In genomic region chr9:123349691-123350480, GRCh38 we compare ENCODE assay signal across 1 cellular context.
A peak's percentile ranks its signal among the peaks of the same experiment; 100 is the strongest.
TF ChIP-seq lines count a peak whose summit lies in the region.

No MANE protein-coding gene starts in this region.

TF ChIP-seq in HepG2, 621 proteins besides CTCF, POLR2A, EP300 and RAD21 (continued from another document and continues in another):
- TF ChIP-seq GLI4 (CRISPR knock-in tag; IDR thresholded peaks at IDR 0.05; ENCODE audit: borderline replicate concordance) (no peak), ZBTB21 (CRISPR knock-in tag; IDR thresholded peaks at IDR 0.05) (no peak), ATF1 (CRISPR knock-in tag; IDR thresholded peaks at IDR 0.05) (no peak), ZNF276 (CRISPR knock-in tag; IDR thresholded peaks at IDR 0.05; ENCODE audit: low read depth) (no peak), ZBTB1 (CRISPR knock-in tag; IDR thresholded peaks at IDR 0.05; ENCODE audit: borderline replicate concordance) (no peak), ZNF331 (CRISPR knock-in tag; IDR thresholded peaks at IDR 0.05) (no peak), GRHL1 (CRISPR knock-in tag; conservative IDR thresholded peaks at IDR 0.05) (no peak), MYC (CRISPR knock-in tag; IDR thresholded peaks at IDR 0.05; ENCODE audit: borderline replicate concordance) (no peak), SOX13 (IDR thresholded peaks at IDR 0.05) (no peak), SOX13 (CRISPR knock-in tag; conservative IDR thresholded peaks at IDR 0.05 in 1 of 2, IDR thresholded peaks at IDR 0.05 in 1 of 2) (no peak), RCOR2 (CRISPR knock-in tag; IDR thresholded peaks at IDR 0.05) (no peak), KDM2A (CRISPR knock-in tag; IDR thresholded peaks at IDR 0.05; ENCODE audit: borderline replicate concordance, low read depth) (peak; percentile 35; the same call in 1 of the 2 replicates), SMC3 (IDR thresholded peaks at IDR 0.05; ENCODE audit: low read length) (peak; percentile 93), MZF1 (CRISPR knock-in tag; IDR thresholded peaks at IDR 0.05; ENCODE audit: borderline replicate concordance) (no peak), ZNF558 (CRISPR knock-in tag; IDR thresholded peaks at IDR 0.05; ENCODE audit: borderline replicate concordance) (no peak), ZNF556 (CRISPR knock-in tag; IDR thresholded peaks at IDR 0.05; ENCODE audit: borderline replicate concordance) (no peak), SP4 (CRISPR knock-in tag; IDR thresholded peaks at IDR 0.05) (no peak), CBX5 (CRISPR knock-in tag; IDR thresholded peaks at IDR 0.05; ENCODE audit: borderline replicate concordance) (peak; percentile 24; the same call in 1 of the 2 replicates), GATAD1 (CRISPR knock-in tag; IDR thresholded peaks at IDR 0.05) (no peak), ZSCAN5A (CRISPR knock-in tag; IDR thresholded peaks at IDR 0.05; ENCODE audit: borderline replicate concordance) (no peak), PRMT3 (CRISPR knock-in tag; IDR thresholded peaks at IDR 0.05; ENCODE audit: borderline replicate concordance, low read depth) (no peak), SRF (IDR thresholded peaks at IDR 0.05; ENCODE audit: low read depth, low read length) (no peak), ASH2L (IDR thresholded peaks at IDR 0.05; ENCODE audit: insufficient read length, low read depth, low read length) (no peak), KDM3A (CRISPR knock-in tag; IDR thresholded peaks at IDR 0.05; ENCODE audit: low read depth) (peak; percentile 35; the same call in 1 of the 2 replicates), HMG20A (CRISPR knock-in tag; IDR thresholded peaks at IDR 0.05; ENCODE audit: borderline replicate concordance) (no peak), JUND (CRISPR knock-in tag; IDR thresholded peaks at IDR 0.05) (0 out of 2 replicates have a peak, but pooled peaks have one; percentile 18), MLXIP (CRISPR knock-in tag; IDR thresholded peaks at IDR 0.05; ENCODE audit: borderline replicate concordance) (no peak), NR2F2 (IDR thresholded peaks at IDR 0.05; ENCODE audit: borderline replicate concordance, low read depth) (no peak), ZNF570 (CRISPR knock-in tag; IDR thresholded peaks at IDR 0.05; ENCODE audit: borderline replicate concordance) (no peak), ZNF33B (CRISPR knock-in tag; IDR thresholded peaks at IDR 0.05) (no peak), ZNF44 (CRISPR knock-in tag; IDR thresholded peaks at IDR 0.05) (no peak), ZNF780A (CRISPR knock-in tag; IDR thresholded peaks at IDR 0.05) (no peak), ZNF589 (CRISPR knock-in tag; conservative IDR thresholded peaks at IDR 0.05) (no peak), ZSCAN22 (CRISPR knock-in tag; IDR thresholded peaks at IDR 0.05) (no peak), ZNF598 (CRISPR knock-in tag; IDR thresholded peaks at IDR 0.05; ENCODE audit: borderline replicate concordance) (no peak), GPN1 (CRISPR knock-in tag; IDR thresholded peaks at IDR 0.05; ENCODE audit: borderline replicate concordance) (no peak), PBX2 (CRISPR knock-in tag; IDR thresholded peaks at IDR 0.05) (no peak), ZNF747 (CRISPR knock-in tag; IDR thresholded peaks at IDR 0.05; ENCODE audit: borderline replicate concordance) (no peak), ZBTB7B (CRISPR knock-in tag; IDR thresholded peaks at IDR 0.05) (peak; percentile 44; the same call in 1 of the 2 replicates), NCOR1 (IDR thresholded peaks at IDR 0.05; ENCODE audit: borderline replicate concordance, low read length) (no peak), CHCHD3 (CRISPR knock-in tag; IDR thresholded peaks at IDR 0.05) (no peak), HOXA9 (CRISPR knock-in tag; IDR thresholded peaks at IDR 0.05; ENCODE audit: borderline replicate concordance) (no peak), BATF2 (CRISPR knock-in tag; IDR thresholded peaks at IDR 0.05) (no peak), ADNP (CRISPR knock-in tag; IDR thresholded peaks at IDR 0.05) (no peak)
- TF ChIP-seq, protein P1, sequence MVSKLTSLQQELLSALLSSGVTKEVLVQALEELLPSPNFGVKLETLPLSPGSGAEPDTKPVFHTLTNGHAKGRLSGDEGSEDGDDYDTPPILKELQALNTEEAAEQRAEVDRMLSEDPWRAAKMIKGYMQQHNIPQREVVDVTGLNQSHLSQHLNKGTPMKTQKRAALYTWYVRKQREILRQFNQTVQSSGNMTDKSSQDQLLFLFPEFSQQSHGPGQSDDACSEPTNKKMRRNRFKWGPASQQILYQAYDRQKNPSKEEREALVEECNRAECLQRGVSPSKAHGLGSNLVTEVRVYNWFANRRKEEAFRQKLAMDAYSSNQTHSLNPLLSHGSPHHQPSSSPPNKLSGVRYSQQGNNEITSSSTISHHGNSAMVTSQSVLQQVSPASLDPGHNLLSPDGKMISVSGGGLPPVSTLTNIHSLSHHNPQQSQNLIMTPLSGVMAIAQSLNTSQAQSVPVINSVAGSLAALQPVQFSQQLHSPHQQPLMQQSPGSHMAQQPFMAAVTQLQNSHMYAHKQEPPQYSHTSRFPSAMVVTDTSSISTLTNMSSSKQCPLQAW (CRISPR knock-in tag; IDR thresholded peaks at IDR 0.05): peak; percentile 59; the same call in 1 of the 2 replicates
- TF ChIP-seq, protein P2, sequence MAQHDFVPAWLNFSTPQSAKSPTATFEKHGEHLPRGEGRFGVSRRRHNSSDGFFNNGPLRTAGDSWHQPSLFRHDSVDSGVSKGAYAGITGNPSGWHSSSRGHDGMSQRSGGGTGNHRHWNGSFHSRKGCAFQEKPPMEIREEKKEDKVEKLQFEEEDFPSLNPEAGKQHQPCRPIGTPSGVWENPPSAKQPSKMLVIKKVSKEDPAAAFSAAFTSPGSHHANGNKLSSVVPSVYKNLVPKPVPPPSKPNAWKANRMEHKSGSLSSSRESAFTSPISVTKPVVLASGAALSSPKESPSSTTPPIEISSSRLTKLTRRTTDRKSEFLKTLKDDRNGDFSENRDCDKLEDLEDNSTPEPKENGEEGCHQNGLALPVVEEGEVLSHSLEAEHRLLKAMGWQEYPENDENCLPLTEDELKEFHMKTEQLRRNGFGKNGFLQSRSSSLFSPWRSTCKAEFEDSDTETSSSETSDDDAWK (CRISPR knock-in tag; IDR thresholded peaks at IDR 0.05): no peak
- TF ChIP-seq, protein P3, sequence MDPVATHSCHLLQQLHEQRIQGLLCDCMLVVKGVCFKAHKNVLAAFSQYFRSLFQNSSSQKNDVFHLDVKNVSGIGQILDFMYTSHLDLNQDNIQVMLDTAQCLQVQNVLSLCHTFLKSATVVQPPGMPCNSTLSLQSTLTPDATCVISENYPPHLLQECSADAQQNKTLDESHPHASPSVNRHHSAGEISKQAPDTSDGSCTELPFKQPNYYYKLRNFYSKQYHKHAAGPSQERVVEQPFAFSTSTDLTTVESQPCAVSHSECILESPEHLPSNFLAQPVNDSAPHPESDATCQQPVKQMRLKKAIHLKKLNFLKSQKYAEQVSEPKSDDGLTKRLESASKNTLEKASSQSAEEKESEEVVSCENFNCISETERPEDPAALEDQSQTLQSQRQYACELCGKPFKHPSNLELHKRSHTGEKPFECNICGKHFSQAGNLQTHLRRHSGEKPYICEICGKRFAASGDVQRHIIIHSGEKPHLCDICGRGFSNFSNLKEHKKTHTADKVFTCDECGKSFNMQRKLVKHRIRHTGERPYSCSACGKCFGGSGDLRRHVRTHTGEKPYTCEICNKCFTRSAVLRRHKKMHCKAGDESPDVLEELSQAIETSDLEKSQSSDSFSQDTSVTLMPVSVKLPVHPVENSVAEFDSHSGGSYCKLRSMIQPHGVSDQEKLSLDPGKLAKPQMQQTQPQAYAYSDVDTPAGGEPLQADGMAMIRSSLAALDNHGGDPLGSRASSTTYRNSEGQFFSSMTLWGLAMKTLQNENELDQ (CRISPR knock-in tag; IDR thresholded peaks at IDR 0.05; ENCODE audit: borderline replicate concordance): no peak
- TF ChIP-seq, protein P4, sequence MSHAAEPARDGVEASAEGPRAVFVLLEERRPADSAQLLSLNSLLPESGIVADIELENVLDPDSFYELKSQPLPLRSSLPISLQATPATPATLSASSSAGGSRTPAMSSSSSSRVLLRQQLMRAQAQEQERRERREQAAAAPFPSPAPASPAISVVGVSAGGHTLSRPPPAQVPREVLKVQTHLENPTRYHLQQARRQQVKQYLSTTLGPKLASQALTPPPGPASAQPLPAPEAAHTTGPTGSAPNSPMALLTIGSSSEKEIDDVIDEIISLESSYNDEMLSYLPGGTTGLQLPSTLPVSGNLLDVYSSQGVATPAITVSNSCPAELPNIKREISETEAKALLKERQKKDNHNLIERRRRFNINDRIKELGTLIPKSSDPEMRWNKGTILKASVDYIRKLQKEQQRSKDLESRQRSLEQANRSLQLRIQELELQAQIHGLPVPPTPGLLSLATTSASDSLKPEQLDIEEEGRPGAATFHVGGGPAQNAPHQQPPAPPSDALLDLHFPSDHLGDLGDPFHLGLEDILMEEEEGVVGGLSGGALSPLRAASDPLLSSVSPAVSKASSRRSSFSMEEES (CRISPR knock-in tag; IDR thresholded peaks at IDR 0.05): no peak
